Comparison of ENCODE assay signal across 9 cellular contexts in genomic region chr12:77995436-77996167, GRCh38.
A peak's percentile ranks its signal among the peaks of the same experiment; 100 is the strongest.
DNase-seq lines count a peak whose midpoint lies in the region; ATAC-seq and TF ChIP-seq lines count a peak whose summit lies in the region.
"Had no signal": no experiment of that assay in that cellular context is flagged by ENCODE, and none has a peak within 500 bp of the region (broad histone marks: within the 10 kb centered on the region; RNA-seq: fewer than 3 reads in every experiment).

No MANE protein-coding gene starts in this region.

- ATAC-seq in GM19372 (IDR thresholded peaks at IDR 0.05; ENCODE audit: low read depth, unreplicated experiment), result peak; percentile 78
- peak; percentile 75 for ATAC-seq in HG03103 (IDR thresholded peaks at IDR 0.05; ENCODE audit: low read depth, unreplicated experiment)
- ATAC-seq in upper lobe of left lung (ENCODE audit: low FRiP score in 2 of 2), result no peak

- in situ Hi-C loops in astrocyte of the spinal cord (cut with HindIII; ENCODE audit: low sequenced_read_pairs), result no loop called here

- no peaks in the 10 kb centered on the region for H3K27me3 Mint-ChIP-seq in progenitor cell of endocrine pancreas

- H3K4me3 ChIP-seq in AG10803 (ENCODE audit: low read length) (no peak overlapping the region), astrocyte of the spinal cord (ENCODE audit: low read depth, low read length) (no peak overlapping the region), upper lobe of left lung (no peak overlapping the region), sigmoid colon (no peak overlapping the region)

- no peak overlapping the region for H3K27ac Mint-ChIP-seq in progenitor cell of endocrine pancreas

- H3K36me3 ChIP-seq in upper lobe of left lung (no peaks in the 10 kb centered on the region), sigmoid colon (no peaks in the 10 kb centered on the region)

- H3K9me3 Mint-ChIP-seq in progenitor cell of endocrine pancreas (ENCODE audit: low read depth), result no peaks in the 10 kb centered on the region

- no peak overlapping the region for H3K4me3 Mint-ChIP-seq in progenitor cell of endocrine pancreas (ENCODE audit: low read depth)

- 69 to 90% methylated on average over 2 of the region's 2 CpGs for WGBS in upper lobe of left lung, 2 donors
- 78 to 79% methylated on average over 2 of the region's 2 CpGs for WGBS in sigmoid colon, 2 donors

- intact Hi-C loops in sigmoid colon (cut with DNase I), result no loop called here

- peaks cover 5% of the 10 kb centered on the region for H3K4me1 Mint-ChIP-seq in progenitor cell of endocrine pancreas (ENCODE audit: low read depth)

- no peak overlapping the region for H3K27ac ChIP-seq in upper lobe of left lung
- H3K27ac ChIP-seq in sigmoid colon, result no peak overlapping the region

- no peaks in the 10 kb centered on the region for H3K36me3 Mint-ChIP-seq in progenitor cell of endocrine pancreas (ENCODE audit: insufficient read depth)

- no peak for TF ChIP-seq CTCF in AG10803 (conservative IDR thresholded peaks at IDR 0.05; ENCODE audit: low read length)
- TF ChIP-seq CTCF in astrocyte of the spinal cord (IDR thresholded peaks at IDR 0.05; ENCODE audit: low read depth, low read length), result no peak
- TF ChIP-seq CTCF in upper lobe of left lung (IDR thresholded peaks at IDR 0.05), result no peak
- TF ChIP-seq CTCF in progenitor cell of endocrine pancreas (IDR thresholded peaks at IDR 0.05; ENCODE audit: unreplicated experiment), result no peak
- no peak for TF ChIP-seq CTCF in sigmoid colon (IDR thresholded peaks at IDR 0.05)

- DNase-seq in AG10803 (ENCODE audit: low read depth) (peak; percentile 71), astrocyte of the spinal cord (ENCODE audit: low read depth, low spot score) (peak; percentile 91), upper lobe of left lung (no peak), DMS114 treated with DMSO at 0.1 percent for 48 hours (lab: John Stamatoyannopoulos, UW; ENCODE audit: unreplicated experiment) (no peak), progenitor cell of endocrine pancreas (ENCODE audit: low spot score, unreplicated experiment) (no peak), sigmoid colon (no peak)
- DNase-seq: GF-D8 had no signal

- H3K4me1 ChIP-seq in upper lobe of left lung, result peaks cover 0 to 6% (median 2%) of the 10 kb centered on the region in 4 donors
- no peaks in the 10 kb centered on the region for H3K4me1 ChIP-seq in sigmoid colon

- H3K9me3 ChIP-seq in upper lobe of left lung (no peaks in the 10 kb centered on the region), sigmoid colon (no peaks in the 10 kb centered on the region)

- H3K27me3 ChIP-seq in upper lobe of left lung (no peaks in the 10 kb centered on the region), sigmoid colon (no peaks in the 10 kb centered on the region)

- no peak for TF ChIP-seq EP300 in upper lobe of left lung (IDR thresholded peaks at IDR 0.05)
- no peak for TF ChIP-seq EP300 in sigmoid colon (IDR thresholded peaks at IDR 0.05)

- TF ChIP-seq POLR2A in upper lobe of left lung (IDR thresholded peaks at IDR 0.05), result no peak
- TF ChIP-seq POLR2A in sigmoid colon (IDR thresholded peaks at IDR 0.05), result no peak

Comparison
In these comparisons a context has a peak if more than half of its experiments do, and no peak if none do; other contexts are left out.
1. DNase-seq: peak in AG10803 (single experiment) and astrocyte of the spinal cord (single experiment); none in upper lobe of left lung (0 of 2), DMS114 treated with DMSO at 0.1 percent for 48 hours (single experiment), progenitor cell of endocrine pancreas (single experiment) and sigmoid colon (single experiment).
2. ATAC-seq: peak in GM19372 (single experiment) and HG03103 (single experiment); none in upper lobe of left lung (0 of 2).